16 cellular contexts compared by ENCODE assay signal in genomic region chr12:6265038-6265405, GRCh38.
"Had no signal": no experiment of that assay in that cellular context is flagged by ENCODE, and none has a peak within 500 bp of the region (broad histone marks: within the 10 kb centered on the region; RNA-seq: fewer than 3 reads in every experiment).

No MANE protein-coding gene starts in this region.

- H3K36me3 Mint-ChIP-seq: activated naive CD4-positive, alpha-beta T cell treated with anti-CD3 and anti-CD28 coated beads, Interleukin-2, amount 10 ng/mL, durations not matched to agents 7 days and 5 days; stimulated activated memory B cell treated with anti-CD40 and anti-IgM and Interleukin-4, amounts not matched to agents 10 μg/mL and 1 μg/mL and 100 μg/mL, for 72 hours had no signal

- FAIRE-seq: keratinocyte had no signal

- H3K4me3 Mint-ChIP-seq: activated naive CD4-positive, alpha-beta T cell treated with anti-CD3 and anti-CD28 coated beads, Interleukin-2, amount 10 ng/mL, durations not matched to agents 7 days and 5 days; stimulated activated memory B cell treated with anti-CD40 and anti-IgM and Interleukin-4, amounts not matched to agents 10 μg/mL and 1 μg/mL and 100 μg/mL, for 72 hours had no signal

- ATAC-seq: stimulated activated memory B cell treated with anti-CD40 and anti-IgM and Interleukin-4, amounts not matched to agents 10 μg/mL and 1 μg/mL and 100 μg/mL, for 72 hours had no signal

- H3K9me3 ChIP-seq: adrenal gland, colonic mucosa, esophagus muscularis mucosa, left ventricle myocardium inferior, right atrium auricular region, tibial artery had no signal

- DNase-seq: activated CD4-positive, alpha-beta T cell treated with anti-CD3 and anti-CD28 coated beads for 1 hour; activated CD4-positive, alpha-beta T cell treated with anti-CD3 and anti-CD28 coated beads, Interleukin-2, amount 50 U/mL, for 4 hours; activated naive CD4-positive, alpha-beta T cell treated with anti-CD3 and anti-CD28 coated beads, Interleukin-2, amount 10 ng/mL, durations not matched to agents 7 days and 5 days; activated T-cell treated with anti-CD3 and anti-CD28 coated beads for 4 hours; adrenal gland; effector CD4-positive, alpha-beta T cell; left ventricle myocardium inferior; stimulated activated CD4-positive, alpha-beta T cell treated with anti-CD3 and anti-CD28 coated beads, Interleukin-2, amount 100 ng/mL, for 48 hours; T-helper 1 cell; tibial artery had no signal

- H3K9me3 Mint-ChIP-seq: activated naive CD4-positive, alpha-beta T cell treated with anti-CD3 and anti-CD28 coated beads, Interleukin-2, amount 10 ng/mL, durations not matched to agents 7 days and 5 days; stimulated activated memory B cell treated with anti-CD40 and anti-IgM and Interleukin-4, amounts not matched to agents 10 μg/mL and 1 μg/mL and 100 μg/mL, for 72 hours had no signal

- H3K4me1 ChIP-seq: left ventricle myocardium inferior, right atrium auricular region had no signal

- H3K27me3 ChIP-seq: adrenal gland, colonic mucosa, esophagus muscularis mucosa, hepatocyte, right atrium auricular region, tibial artery had no signal

- H3K4me1 Mint-ChIP-seq: activated naive CD4-positive, alpha-beta T cell treated with anti-CD3 and anti-CD28 coated beads, Interleukin-2, amount 10 ng/mL, durations not matched to agents 7 days and 5 days had no signal

- H3K27ac ChIP-seq: adrenal gland, colonic mucosa, esophagus muscularis mucosa, hepatocyte, left ventricle myocardium inferior, right atrium auricular region, tibial artery had no signal

- H3K27ac Mint-ChIP-seq: activated naive CD4-positive, alpha-beta T cell treated with anti-CD3 and anti-CD28 coated beads, Interleukin-2, amount 10 ng/mL, durations not matched to agents 7 days and 5 days; stimulated activated memory B cell treated with anti-CD40 and anti-IgM and Interleukin-4, amounts not matched to agents 10 μg/mL and 1 μg/mL and 100 μg/mL, for 72 hours had no signal

- H3K27me3 Mint-ChIP-seq: stimulated activated memory B cell treated with anti-CD40 and anti-IgM and Interleukin-4, amounts not matched to agents 10 μg/mL and 1 μg/mL and 100 μg/mL, for 72 hours had no signal

- H3K36me3 ChIP-seq: adrenal gland, colonic mucosa, esophagus muscularis mucosa, left ventricle myocardium inferior, right atrium auricular region, tibial artery had no signal

- H3K4me3 ChIP-seq: adrenal gland, colonic mucosa, esophagus muscularis mucosa, hepatocyte, left ventricle myocardium inferior, right atrium auricular region, tibial artery had no signal
